ENCODE assay signal across 18 cellular contexts in the genomic region with DNA sequence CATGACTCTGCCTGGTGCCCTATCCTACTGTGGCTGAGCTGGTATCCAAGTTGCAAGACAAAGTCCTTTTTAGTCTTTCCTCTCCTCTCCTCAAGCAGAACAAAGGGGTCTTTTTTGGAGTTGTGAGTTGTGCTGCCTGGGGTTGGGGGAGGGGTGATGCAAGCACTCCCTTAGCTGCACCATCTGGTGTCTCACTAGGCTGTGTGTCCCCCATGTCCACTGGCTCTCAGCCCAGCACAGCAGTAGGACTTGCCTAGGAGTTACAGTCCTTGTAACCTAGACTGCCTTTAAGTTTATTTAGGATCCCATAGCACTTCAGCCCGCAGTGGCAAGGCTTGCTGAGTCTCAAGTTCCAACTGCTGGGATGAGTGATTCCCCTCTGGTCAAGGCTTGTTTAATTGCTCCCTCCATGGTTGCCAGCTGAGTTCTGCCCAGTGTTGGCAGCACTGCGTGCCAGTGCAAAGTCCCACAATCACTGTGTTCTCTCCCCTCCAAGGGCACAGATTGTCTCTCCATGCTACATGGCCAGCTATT. TPM values are rescaled to one million over a fixed set of nuclear protein-coding genes. Genes with fewer than 3 reads are reported as not detected.
A peak's percentile ranks its signal among the peaks of the same experiment; 100 is the strongest.
DNase-seq lines count a peak whose midpoint lies in the region; ATAC-seq and TF ChIP-seq lines count a peak whose summit lies in the region.
"Had no signal": no experiment of that assay in that cellular context is flagged by ENCODE, and none has a peak within 500 bp of the region (broad histone marks: within the 10 kb centered on the region; RNA-seq: fewer than 3 reads in every experiment).

No MANE protein-coding gene starts in this region.

- H3K9me3 ChIP-seq in endodermal cell (ENCODE audit: control insufficient read depth, low read length): no peaks in the 10 kb centered on the region
- H3K9me3 ChIP-seq in thyroid gland: no peaks in the 10 kb centered on the region
- H3K9me3 ChIP-seq: A549, body of pancreas had no signal

- H3K9me3 Mint-ChIP-seq in endodermal cell (peaks cover 1% of the 10 kb centered on the region), osteocyte (ENCODE audit: unreplicated experiment) (no peaks in the 10 kb centered on the region)
- H3K9me3 Mint-ChIP-seq: CD8-positive, alpha-beta memory T cell had no signal

- ATAC-seq in Right ventricle myocardium inferior (peak; percentile 76), HG02759 (IDR thresholded peaks at IDR 0.05; ENCODE audit: unreplicated experiment) (no peak), omental fat pad (ENCODE audit: low FRiP score) (no peak)
- ATAC-seq: A549; body of pancreas; foreskin keratinocyte; naive thymus-derived CD8-positive, alpha-beta T cell; stimulated activated naive CD8-positive, alpha-beta T cell treated with anti-CD3 and anti-CD28 coated beads, Interleukin-15, Interleukin-2, amounts not matched to agents 100 U/mL and 50 U/mL, for 24 hours had no signal

- TF ChIP-seq CTCF in endodermal cell (conservative IDR thresholded peaks at IDR 0.05) (no peak), thyroid gland (IDR thresholded peaks at IDR 0.05) (no peak), omental fat pad (IDR thresholded peaks at IDR 0.05) (no peak), osteocyte (IDR thresholded peaks at IDR 0.05) (no peak)

- H3K27me3 Mint-ChIP-seq in endodermal cell (ENCODE audit: insufficient read depth): peaks cover 22% of the 10 kb centered on the region
- peaks cover 33% of the 10 kb centered on the region for H3K27me3 Mint-ChIP-seq in osteocyte (ENCODE audit: unreplicated experiment)

- H3K9ac ChIP-seq in endodermal cell (ENCODE audit: extremely low read depth, low read length, poor library complexity, severe bottlenecking): no peak overlapping the region

- peaks cover 5% of the 10 kb centered on the region for H3K27me3 ChIP-seq in endodermal cell (ENCODE audit: control insufficient read depth, insufficient read depth, low read length, poor library complexity, severe bottlenecking)
- H3K27me3 ChIP-seq in thyroid gland: no peaks in the 10 kb centered on the region
- H3K27me3 ChIP-seq: body of pancreas had no signal

- H3K27ac Mint-ChIP-seq in endodermal cell (no peak overlapping the region), osteocyte (ENCODE audit: unreplicated experiment) (no peak overlapping the region)
- H3K27ac Mint-ChIP-seq: CD8-positive, alpha-beta memory T cell; naive thymus-derived CD8-positive, alpha-beta T cell had no signal

- H3K4me1 Mint-ChIP-seq in endodermal cell: no peaks in the 10 kb centered on the region
- H3K4me1 Mint-ChIP-seq in osteocyte (ENCODE audit: unreplicated experiment): no peaks in the 10 kb centered on the region
- H3K4me1 Mint-ChIP-seq: CD8-positive, alpha-beta memory T cell; naive thymus-derived CD8-positive, alpha-beta T cell had no signal

- H3K36me3 ChIP-seq in endodermal cell (ENCODE audit: control insufficient read depth, insufficient read depth, low read length): no peaks in the 10 kb centered on the region
- H3K36me3 ChIP-seq in thyroid gland: no peaks in the 10 kb centered on the region

- DNase-seq in Right ventricle myocardium inferior (ENCODE audit: missing footprints) (no peak), cardiac septum (ENCODE audit: low spot score) (no peak), endodermal cell (no peak), middle frontal gyrus (ENCODE audit: extremely low spot score, low spot score) (peak; percentile 84), thyroid gland (peak; percentile 16 to 37), omental fat pad (ENCODE audit: low spot score) (no peak), osteocyte (ENCODE audit: extremely low spot score, unreplicated experiment) (no peak)
- DNase-seq: activated CD4-positive, CD25-positive, alpha-beta regulatory T cell; activated naive CD4-positive, alpha-beta T cell; body of pancreas; CD8-positive, alpha-beta memory T cell; foreskin keratinocyte; naive thymus-derived CD8-positive, alpha-beta T cell; NCI-H2227 treated with DMSO at 0.1 percent for 48 hours; OCI-M1; stimulated activated naive CD8-positive, alpha-beta T cell treated with anti-CD3 and anti-CD28 coated beads, Interleukin-15, Interleukin-2, amounts not matched to agents 100 U/mL and 50 U/mL, for 24 hours had no signal

- no peaks in the 10 kb centered on the region for H3K4me1 ChIP-seq in endodermal cell (ENCODE audit: control insufficient read depth, insufficient read depth, low read length)
- peaks cover 0 to 6% of the 10 kb centered on the region in 2 donors for H3K4me1 ChIP-seq in thyroid gland
- H3K4me1 ChIP-seq: A549, body of pancreas, foreskin keratinocyte had no signal

- H3K4me3 ChIP-seq in endodermal cell (ENCODE audit: low read length) (no peak overlapping the region), thyroid gland (replicated peaks in 1 of 3) (no peak overlapping the region)
- H3K4me3 ChIP-seq: A549, body of pancreas had no signal

- intact Hi-C loops in Right ventricle myocardium inferior (cut with DNase I): no loop called here
- intact Hi-C loops in cardiac septum (cut with DNase I): no loop called here
- intact Hi-C loops in thyroid gland (cut with DNase I): no loop called here

- TF ChIP-seq POLR2A in thyroid gland (IDR thresholded peaks at IDR 0.05): no peak

- H3K4me3 Mint-ChIP-seq in endodermal cell: no peak overlapping the region
- no peak overlapping the region for H3K4me3 Mint-ChIP-seq in osteocyte (ENCODE audit: unreplicated experiment)
- H3K4me3 Mint-ChIP-seq: CD8-positive, alpha-beta memory T cell; naive thymus-derived CD8-positive, alpha-beta T cell had no signal

- WGBS in endodermal cell (ENCODE audit: insufficient coverage in 1 of 2, insufficient read length in 1 of 2), 2 experiments: 89 to 92% methylated on average over 2 of the region's 2 CpGs
- 52 to 63% methylated on average over 2 of the region's 2 CpGs for whole genome bisulfite sequencing in thyroid gland, 2 donors

- H3K36me3 Mint-ChIP-seq in endodermal cell (ENCODE audit: low read depth) (no peaks in the 10 kb centered on the region), osteocyte (ENCODE audit: unreplicated experiment) (no peaks in the 10 kb centered on the region)

- peak overlapping the region; percentile 47 for H3K27ac ChIP-seq in endodermal cell (ENCODE audit: low read depth, low read length)
- no peak overlapping the region for H3K27ac ChIP-seq in thyroid gland
- H3K27ac ChIP-seq: A549, body of pancreas, foreskin keratinocyte had no signal

RNA-seq across cellular contexts. Expression of a gene that starts 13.2 kb away (rescaled TPM):
- total RNA-seq in Right ventricle myocardium inferior (26.2 TPM), cardiac septum (29.5 TPM), endodermal cell (10 to 100 TPM; 40.9 to 46.4 TPM), thyroid gland (10 to 100 TPM; 33.4 to 52.0 (median 41.0) TPM), omental fat pad (10 to 100 TPM; 20.2 to 51.8 (median 29.7) TPM), osteocyte (34.1 and 37.2 TPM in 2 replicates)
- 42.6 TPM for polyA plus RNA-seq in endodermal cell (2013, experiment 1 of 2)
- 38.0 TPM for polyA plus RNA-seq in endodermal cell (2013, experiment 2 of 2)

RNA-seq across cellular contexts. Expression of a gene that starts 23.1 kb away (rescaled TPM):
- total RNA-seq in Right ventricle myocardium inferior: 4.3 TPM
- 2.7 TPM for total RNA-seq in cardiac septum
- 10 to 100 TPM; 17.8 to 26.3 TPM for total RNA-seq in endodermal cell
- 302 TPM for polyA plus RNA-seq in endodermal cell (2013, experiment 1 of 2)
- 279 TPM for polyA plus RNA-seq in endodermal cell (2013, experiment 2 of 2)
- 1 to 10 TPM; 2.9 to 9.0 (median 6.8) TPM for total RNA-seq in thyroid gland
- total RNA-seq in omental fat pad: 1 to 10 TPM; 5.3 to 9.1 (median 5.6) TPM
- total RNA-seq in osteocyte: 6.2 and 6.5 TPM in 2 replicates

RNA-seq across cellular contexts. Expression of a gene that starts 57.9 kb away (rescaled TPM):
- 0.51 TPM for total RNA-seq in Right ventricle myocardium inferior
- 0.62 TPM for total RNA-seq in cardiac septum
- 1 to 10 TPM in 1 of 2 donors, under 1 TPM in 1; 0.48 to 1.6 TPM for total RNA-seq in endodermal cell
- 3.4 TPM for polyA plus RNA-seq in endodermal cell (2013, experiment 1 of 2)
- polyA plus RNA-seq in endodermal cell (2013, experiment 2 of 2): 2.0 TPM
- total RNA-seq in thyroid gland: 10 to 100 TPM in 1 of 4 donors, 1 to 10 TPM in 3; 2.8 to 15.3 (median 5.8) TPM
- total RNA-seq in omental fat pad: 1 to 10 TPM in 2 of 4 donors, not detected in 2; 1.1 to 1.9 TPM
- total RNA-seq in osteocyte: 1.0 and 1.2 TPM in 2 replicates
- total RNA-seq: naive thymus-derived CD8-positive, alpha-beta T cell had no signal
- polyA plus RNA-seq: CD8-positive, alpha-beta memory T cell; naive thymus-derived CD8-positive, alpha-beta T cell had no signal

Comparison
In these comparisons a context has a peak if more than half of its experiments do, and no peak if none do; other contexts are left out.
1. DNase-seq: peak in middle frontal gyrus (single experiment) and thyroid gland (2 of 2); none in Right ventricle myocardium inferior (single experiment), cardiac septum (single experiment), endodermal cell (single experiment), omental fat pad (single experiment) and osteocyte (single experiment).